ENCODE assay signal across 11 cellular contexts in genomic region chr14:68607852-68608232, GRCh38.
DNase-seq lines count a peak whose midpoint lies in the region; ATAC-seq and TF ChIP-seq lines count a peak whose summit lies in the region.
"Had no signal": no experiment of that assay in that cellular context is flagged by ENCODE, and none has a peak within 500 bp of the region (broad histone marks: within the 10 kb centered on the region; RNA-seq: fewer than 3 reads in every experiment).

No MANE protein-coding gene starts in this region.

- H3K9me3 ChIP-seq in duodenal mucosa (ENCODE audit: control insufficient read depth in 1 of 2, low read length in 2 of 2) (no peaks in the 10 kb centered on the region), transverse colon (no peaks in the 10 kb centered on the region), SK-N-SH (no peaks in the 10 kb centered on the region)
- H3K9me3 ChIP-seq: thoracic aorta had no signal

- intact Hi-C loops in transverse colon (cut with DNase I; ENCODE audit: low total_unique reads) = loop anchor here (1.0 kb wide), 1 partner anchor 41 kb away; no protein-coding TSS in a partner anchor

- H3K9ac ChIP-seq in duodenal mucosa (ENCODE audit: low read depth in 1 of 2, low read length in 2 of 2) (no peak overlapping the region), SK-N-SH (no peak overlapping the region)

- no peak overlapping the region for H2AFZ ChIP-seq in SK-N-SH (ENCODE audit: low read depth)

- peaks cover 4 to 6% of the 10 kb centered on the region in 2 donors for H3K9me3 Mint-ChIP-seq in activated naive CD4-positive, alpha-beta T cell treated with anti-CD3 and anti-CD28 coated beads, Interleukin-2, amount 50 U/mL, for 72 hours
- H3K9me3 Mint-ChIP-seq in nephron progenitor cell = peaks cover 7% of the 10 kb centered on the region

- TF ChIP-seq EP300 in transverse colon (IDR thresholded peaks at IDR 0.05; ENCODE audit: low read depth) = no peak
- no peak for TF ChIP-seq EP300 in SK-N-SH (IDR thresholded peaks at IDR 0.05; ENCODE audit: borderline replicate concordance in 1 of 2, low read depth in 1 of 2, low read length in 1 of 2)

- H3K27me3 ChIP-seq in duodenal mucosa (ENCODE audit: control insufficient read depth in 1 of 2, insufficient read depth in 2 of 2, low read length in 2 of 2) (no peaks in the 10 kb centered on the region), transverse colon (no peaks in the 10 kb centered on the region), SK-N-SH (ENCODE audit: insufficient read depth) (no peaks in the 10 kb centered on the region)

- TF ChIP-seq POLR2A in transverse colon (IDR thresholded peaks at IDR 0.05) = no peak

- in situ Hi-C loops in transverse colon (cut with MboI; ENCODE audit: low pct_ligation_motif_present in 1 of 4, low pct_unique_long_range_greater_than_20kb in 1 of 4, low sequenced_read_pairs in 3 of 4) = no loop called here

- no peak for TF ChIP-seq CTCF in nephron progenitor cell (IDR thresholded peaks at IDR 0.05)
- TF ChIP-seq CTCF in transverse colon (IDR thresholded peaks at IDR 0.05) = no peak
- TF ChIP-seq CTCF in SK-N-SH (IDR thresholded peaks at IDR 0.05) = no peak

- H3K4me3 ChIP-seq in duodenal mucosa (ENCODE audit: low read depth in 1 of 2, low read length in 2 of 2) (no peak overlapping the region), transverse colon (no peak overlapping the region), SK-N-SH (ENCODE audit: low read depth in 2 of 2, low read length in 1 of 2) (no peak overlapping the region)
- H3K4me3 ChIP-seq: thoracic aorta had no signal

- POLR2A ChIA-PET in SK-N-SH (lab: Yijun Ruan, JAX) = no interaction called here

- H3K79me2 ChIP-seq in SK-N-SH (ENCODE audit: insufficient read depth) = no peaks in the 10 kb centered on the region

- no peaks in the 10 kb centered on the region for H4K20me1 ChIP-seq in SK-N-SH (ENCODE audit: insufficient read depth)

- H3K4me1 Mint-ChIP-seq in nephron progenitor cell = no peaks in the 10 kb centered on the region

- H3K27me3 Mint-ChIP-seq in nephron progenitor cell (ENCODE audit: low read depth, poor library complexity) = no peaks in the 10 kb centered on the region

- no peak for TF ChIP-seq RAD21 in SK-N-SH (IDR thresholded peaks at IDR 0.05; ENCODE audit: low read length)

- no peaks in the 10 kb centered on the region for H3K36me3 ChIP-seq in duodenal mucosa (ENCODE audit: control insufficient read depth in 1 of 2, insufficient read depth in 2 of 2, low read length in 2 of 2)
- H3K36me3 ChIP-seq in transverse colon = no peaks in the 10 kb centered on the region
- no peaks in the 10 kb centered on the region for H3K36me3 ChIP-seq in SK-N-SH (replicated peaks in 1 of 2; ENCODE audit: control insufficient read depth in 1 of 2, insufficient read depth in 2 of 2, low read length in 1 of 2)
- H3K36me3 ChIP-seq: thoracic aorta had no signal

- no peaks in the 10 kb centered on the region for H3F3A ChIP-seq in SK-N-SH (replicated peaks; ENCODE audit: insufficient read depth)

- H3K4me1 ChIP-seq in duodenal mucosa (ENCODE audit: control insufficient read depth in 1 of 2, insufficient read depth in 2 of 2, low read length in 2 of 2) = peaks cover 33 to 38% of the 10 kb centered on the region in 2 donors
- H3K4me1 ChIP-seq in transverse colon = peaks cover 22 to 55% (median 29%) of the 10 kb centered on the region in 4 donors
- H3K4me1 ChIP-seq in SK-N-SH (ENCODE audit: control insufficient read depth in 1 of 2, insufficient read depth in 2 of 2, low read depth in 1 of 2, low read length in 1 of 2) = no peaks in the 10 kb centered on the region; a peak in 1 of 4 replicates

- 20 to 57% methylated on average over 2 to 8 of the region's 8 CpGs for WGBS in transverse colon (ENCODE audit: low coverage in 1 of 2), 2 donors
- 96% methylated on average over 8 of the region's 8 CpGs for WGBS in SK-N-SH (ENCODE audit: low lambda C conversion rate)

- H3K27ac Mint-ChIP-seq in activated naive CD4-positive, alpha-beta T cell treated with anti-CD3 and anti-CD28 coated beads, Interleukin-2, amount 50 U/mL, for 72 hours = peak overlapping the region; percentile 15 to 53
- no peak overlapping the region for H3K27ac Mint-ChIP-seq in nephron progenitor cell

- no peaks in the 10 kb centered on the region for H3K9me2 ChIP-seq in SK-N-SH

- no peak overlapping the region for H3K4me2 ChIP-seq in SK-N-SH

- no peak for ATAC-seq in activated naive CD4-positive, alpha-beta T cell treated with anti-CD3 and anti-CD28 coated beads, Interleukin-2, amount 50 U/mL, for 72 hours

- peaks cover 5% of the 10 kb centered on the region in 2 donors for H3K36me3 Mint-ChIP-seq in activated naive CD4-positive, alpha-beta T cell treated with anti-CD3 and anti-CD28 coated beads, Interleukin-2, amount 50 U/mL, for 72 hours
- H3K36me3 Mint-ChIP-seq in nephron progenitor cell (ENCODE audit: low read depth) = peaks cover 7% of the 10 kb centered on the region

- H3K4me3 Mint-ChIP-seq in nephron progenitor cell = peak overlapping the region; percentile 26

- CTCF ChIA-PET in SK-N-SH (lab: Yijun Ruan, JAX) = interaction anchor here (1.2 to 1.8 kb wide), 2 partner anchors 177 to 359 kb away, joined by 3 read pairs; no protein-coding TSS in a partner anchor

- H3K27ac ChIP-seq in duodenal mucosa (ENCODE audit: low read depth, low read length) (peak overlapping the region; percentile 54), transverse colon (peak overlapping the region; percentile 76 to 82 (median 79)), SK-N-SH (ENCODE audit: low read depth in 2 of 2, low read length in 1 of 2) (no peak overlapping the region)

- DNase-seq in activated naive CD4-positive, alpha-beta T cell treated with anti-CD3 and anti-CD28 coated beads, Interleukin-2, amount 50 U/mL, for 72 hours (ENCODE audit: low spot score in 2 of 2) = no peak
- DNase-seq in activated naive CD4-positive, alpha-beta T cell treated with Interleukin-2 at 50 U/mL for 16 hours = no peak
- DNase-seq in nephron progenitor cell (no peak), transverse colon (no peak), GF-D8 (lab: John Stamatoyannopoulos, UW) (no peak), SK-N-SH (no peak)
- no peak for DNase-seq in central memory CD4-positive, alpha-beta T cell
- DNase-seq: activated CD8-positive, alpha-beta memory T cell treated with anti-CD3 and anti-CD28 coated beads, Interleukin-2, amount 50 U/mL, for 48 hours; SW 1271 had no signal

TF ChIP-seq in SK-N-SH, 30 proteins besides CTCF, POLR2A, EP300 and RAD21:
- TF ChIP-seq FOXJ3 (CRISPR knock-in tag; IDR thresholded peaks at IDR 0.05) (no peak), REST (IDR thresholded peaks at IDR 0.05; ENCODE audit: low read depth, low read length) (no peak)

Comparison
In these comparisons a context has a peak if more than half of its experiments do, and no peak if none do; other contexts are left out.
1. H3K27ac ChIP-seq: peak in duodenal mucosa (single experiment) and transverse colon (4 of 4); none in SK-N-SH (0 of 2).